ENCODE assay signal across 22 cellular contexts in the genomic region with DNA sequence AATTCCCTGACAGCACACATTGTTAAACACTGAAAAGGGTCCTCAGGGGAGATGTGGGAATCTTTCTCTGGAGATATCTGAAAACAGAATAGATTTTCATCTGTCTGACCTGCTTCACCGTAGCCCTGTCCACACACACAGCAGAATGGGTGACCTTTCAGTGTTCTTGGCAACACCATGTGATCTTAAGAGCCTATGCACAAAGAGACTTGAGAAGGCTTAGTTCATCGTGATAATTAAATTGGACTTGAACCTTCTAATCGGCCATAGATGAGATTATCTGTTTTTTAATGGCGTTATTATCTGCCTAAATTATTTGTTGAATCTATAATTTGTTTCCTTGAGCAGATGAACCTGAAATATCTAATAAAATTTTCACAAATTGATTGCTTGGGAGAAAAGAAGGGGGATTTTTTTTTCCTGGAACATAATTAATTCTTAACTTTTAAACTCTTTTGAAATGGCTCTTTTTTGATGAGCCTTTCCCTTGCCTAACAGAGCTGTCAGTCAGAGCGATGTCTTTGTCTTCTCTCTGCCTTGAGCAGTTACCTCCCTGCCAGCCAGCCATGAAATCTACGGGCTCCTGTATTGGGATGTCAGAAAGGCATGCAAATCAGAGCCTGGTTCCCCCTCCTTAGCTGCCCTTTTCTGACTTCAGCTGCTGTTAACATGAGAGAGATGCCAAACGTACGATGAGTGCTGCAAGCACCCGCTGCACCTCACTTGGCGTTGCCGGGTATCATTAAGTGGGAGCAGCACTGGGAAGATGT.
"Had no signal": no experiment of that assay in that cellular context is flagged by ENCODE, and none has a peak within 500 bp of the region (broad histone marks: within the 10 kb centered on the region; RNA-seq: fewer than 3 reads in every experiment).

No MANE protein-coding gene starts in this region.

- DNase-seq: activated B cell treated with CpG ODN at 0.5 μM for 24 hours; activated CD8-positive, alpha-beta memory T cell treated with anti-CD3 and anti-CD28 coated beads, Interleukin-2, amount 50 U/mL, for 4 hours; activated naive CD4-positive, alpha-beta T cell treated with anti-CD3 and anti-CD28 coated beads for 36 hours; activated T-cell treated with anti-CD3 and anti-CD28 coated beads, Interleukin-2, amount 50 U/mL, for 4 hours; aorta; effector CD4-positive, alpha-beta T cell; gastrocnemius medialis; heart left ventricle; left ventricle myocardium inferior; mammary epithelial cell; right lobe of liver; stimulated activated CD4-positive, alpha-beta T cell treated with anti-CD3 and anti-CD28 coated beads, Interleukin-4, amount 100 ng/mL, for 1 hour; stomach; trophoblast cell had no signal

- H3K27ac ChIP-seq: breast epithelium, gastrocnemius medialis, heart left ventricle, left ventricle myocardium inferior, prostate gland, right lobe of liver, stomach, vagina had no signal

- FAIRE-seq: TTC549 had no signal

- H3K36me3 ChIP-seq: breast epithelium, gastrocnemius medialis, left ventricle myocardium inferior, prostate gland, right lobe of liver, vagina had no signal

- H3K27me3 ChIP-seq: breast epithelium, gastrocnemius medialis, heart left ventricle, right lobe of liver, stomach, vagina had no signal

- H3K4me3 Mint-ChIP-seq: activated B cell treated with CpG ODN at 0.5 μM for 24 hours; activated CD4-positive, alpha-beta T cell treated with anti-CD3 and anti-CD28 coated beads, Interleukin-2, amount 10 ng/mL, durations not matched to agents 24 days and 14 days; activated naive CD4-positive, alpha-beta T cell treated with anti-CD3 and anti-CD28 coated beads for 36 hours; activated T-cell treated with anti-CD3 and anti-CD28 coated beads, Interleukin-2, amount 50 U/mL, for 4 hours; neural crest cell had no signal

- H3K4me3 ChIP-seq: breast epithelium, gastrocnemius medialis, heart left ventricle, left ventricle myocardium inferior, prostate gland, right lobe of liver, smooth muscle cell, stomach, vagina had no signal

- H3K9me3 Mint-ChIP-seq: activated B cell treated with CpG ODN at 0.5 μM for 24 hours; activated CD4-positive, alpha-beta T cell treated with anti-CD3 and anti-CD28 coated beads, Interleukin-2, amount 10 ng/mL, durations not matched to agents 24 days and 14 days; activated naive CD4-positive, alpha-beta T cell treated with anti-CD3 and anti-CD28 coated beads for 36 hours; activated T-cell treated with anti-CD3 and anti-CD28 coated beads, Interleukin-2, amount 50 U/mL, for 4 hours; neural crest cell had no signal

- H3K27ac Mint-ChIP-seq: activated B cell treated with CpG ODN at 0.5 μM for 24 hours; activated CD4-positive, alpha-beta T cell treated with anti-CD3 and anti-CD28 coated beads, Interleukin-2, amount 10 ng/mL, durations not matched to agents 24 days and 14 days; activated naive CD4-positive, alpha-beta T cell treated with anti-CD3 and anti-CD28 coated beads for 36 hours had no signal

- H3K4me1 ChIP-seq: breast epithelium, gastrocnemius medialis, prostate gland, right lobe of liver, stomach, vagina had no signal

- H3K4me2 ChIP-seq: smooth muscle cell had no signal

- H3K9me3 ChIP-seq: breast epithelium, gastrocnemius medialis, heart left ventricle, left ventricle myocardium inferior, prostate gland, right lobe of liver, stomach, vagina had no signal

- H3K27me3 Mint-ChIP-seq: activated B cell treated with CpG ODN at 0.5 μM for 24 hours; activated CD4-positive, alpha-beta T cell treated with anti-CD3 and anti-CD28 coated beads, Interleukin-2, amount 10 ng/mL, durations not matched to agents 24 days and 14 days had no signal

- ATAC-seq: activated T-cell treated with anti-CD3 and anti-CD28 coated beads, Interleukin-2, amount 50 U/mL, for 4 hours; esophagus mucosa; gastrocnemius medialis; heart left ventricle; right lobe of liver had no signal
